Comparison of ENCODE assay signal across 9 cellular contexts in the genomic region with DNA sequence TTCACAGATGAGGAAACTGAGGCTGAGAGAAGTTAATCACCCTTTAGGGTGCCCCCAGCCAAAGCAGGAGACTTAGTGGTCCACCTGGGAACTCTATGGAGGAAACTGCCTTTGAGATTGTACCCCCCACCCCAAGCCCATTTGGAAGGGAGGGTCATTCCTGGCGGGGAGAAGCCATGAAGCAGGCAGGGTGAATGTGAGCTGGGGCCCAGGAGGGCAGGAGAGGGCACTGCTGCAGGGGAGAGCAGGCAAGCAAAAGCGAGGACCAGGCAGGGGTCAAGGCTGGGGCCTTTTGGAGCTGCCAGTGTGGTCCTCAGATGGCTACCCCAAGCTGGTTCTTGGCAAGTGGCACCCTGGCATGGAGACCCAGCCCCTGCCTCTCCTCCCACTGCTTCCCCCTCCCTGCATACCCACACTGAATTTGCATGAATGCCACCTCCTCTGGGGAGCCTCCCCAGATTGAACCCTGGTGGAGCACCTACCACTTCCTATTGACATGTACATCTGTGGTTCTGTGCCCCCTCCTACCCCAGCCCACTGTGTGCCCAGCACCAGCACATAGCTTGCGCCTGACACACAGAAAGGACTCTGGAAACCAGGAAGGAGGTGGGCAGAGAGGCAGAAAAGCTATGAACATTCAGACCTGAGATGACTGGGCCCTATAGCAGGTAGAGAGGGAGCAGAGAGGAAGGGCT. TPM values are rescaled to one million over a fixed set of nuclear protein-coding genes. Genes with fewer than 3 reads are reported as not detected.
DNase-seq lines count a peak whose midpoint lies in the region; ATAC-seq and TF ChIP-seq lines count a peak whose summit lies in the region.
"Had no signal": no experiment of that assay in that cellular context is flagged by ENCODE, and none has a peak within 500 bp of the region (broad histone marks: within the 10 kb centered on the region; RNA-seq: fewer than 3 reads in every experiment).

No MANE protein-coding gene starts in this region.

- intact Hi-C loops in activated CD8-positive, alpha-beta T cell treated with anti-CD3 and anti-CD28 coated beads for 36 hours (cut with micrococcal nuclease): no loop called here
- intact Hi-C loops in stomach (cut with DNase I; ENCODE audit: low total_unique reads): no loop called here

- peak overlapping the region; percentile 78 for H3K4me3 Mint-ChIP-seq in activated CD8-positive, alpha-beta T cell treated with anti-CD3 and anti-CD28 coated beads for 36 hours

- H3K4me3 ChIP-seq in iPS-15b (ENCODE audit: low read depth, low read length) (peak overlapping the region; percentile 37), stomach (peak overlapping the region in 1 of 4 donors; percentile 88)

- WGBS in stomach, 5 donors: 70 to 87% (median 79%) methylated on average over 3 of the region's 3 CpGs

- H3K27ac ChIP-seq in stomach: peak overlapping the region; percentile 15 to 91 (median 83)
- H3K27ac ChIP-seq: 22Rv1 had no signal

- POLR2A ChIA-PET in activated CD8-positive, alpha-beta T cell treated with anti-CD3 and anti-CD28 coated beads for 36 hours (lab: Charles Lee): interaction anchor here (0.6 to 19.2 kb wide), 8 partner anchors 3 to 124 kb away, joined by 3 to 335 read pairs (median 4); a partner anchor contains a TSS

- H3K9ac ChIP-seq in iPS-15b (ENCODE audit: low read depth, low read length): no peak overlapping the region

- no peak for TF ChIP-seq POLR2A in stomach (IDR thresholded peaks at IDR 0.05)

- H3K27me3 Mint-ChIP-seq in activated CD8-positive, alpha-beta T cell treated with anti-CD3 and anti-CD28 coated beads for 36 hours: no peaks in the 10 kb centered on the region

- peaks cover 28% of the 10 kb centered on the region for H3K27me3 ChIP-seq in iPS-15b (ENCODE audit: control insufficient read depth, insufficient read depth, low read length)
- H3K27me3 ChIP-seq in stomach: peaks cover 0 to 45% (median 5%) of the 10 kb centered on the region in 3 donors

- TF ChIP-seq EP300 in stomach (IDR thresholded peaks at IDR 0.05): no peak

- peaks cover 7% of the 10 kb centered on the region for H3K36me3 ChIP-seq in iPS-15b (ENCODE audit: control insufficient read depth, insufficient read depth, low read length)
- H3K36me3 ChIP-seq in stomach: peaks cover 0 to 18% (median 5%) of the 10 kb centered on the region in 4 donors

- no peak for ATAC-seq in activated CD8-positive, alpha-beta T cell treated with anti-CD3 and anti-CD28 coated beads for 36 hours

- CTCF ChIA-PET in activated CD8-positive, alpha-beta T cell treated with anti-CD3 and anti-CD28 coated beads for 36 hours (lab: Charles Lee): interaction anchor here (1.3 to 3.6 kb wide), 3 partner anchors 17 to 122 kb away, joined by 5 to 20 read pairs (median 10); no protein-coding TSS in a partner anchor

- no peak for TF ChIP-seq CTCF in activated CD8-positive, alpha-beta T cell treated with anti-CD3 and anti-CD28 coated beads for 36 hours (IDR thresholded peaks at IDR 0.05)
- TF ChIP-seq CTCF in stomach (IDR thresholded peaks at IDR 0.05): no peak

- H3K27ac Mint-ChIP-seq in activated CD8-positive, alpha-beta T cell treated with anti-CD3 and anti-CD28 coated beads for 36 hours: peak overlapping the region; percentile 97

- peak; percentile 35 for DNase-seq in NK-92 treated with Interleukin-12 subunit alpha and Interleukin-12 subunit beta, amount 100 ng/mL, for 24 hours (lab: John Stamatoyannopoulos, UW)
- DNase-seq in NK-92 (lab: John Stamatoyannopoulos, UW; ENCODE audit: unreplicated experiment): no peak
- peak; percentile 79 for DNase-seq in activated CD8-positive, alpha-beta T cell treated with anti-CD3 and anti-CD28 coated beads for 36 hours
- no peak for DNase-seq in stomach
- no peak for DNase-seq in OCI-M2 (lab: John Stamatoyannopoulos, UW; ENCODE audit: unreplicated experiment)
- DNase-seq in SKM-1 treated with dmso at 0.1 percent for 144 hours (lab: John Stamatoyannopoulos, UW; ENCODE audit: unreplicated experiment): no peak
- no peak for DNase-seq in anterior cingulate cortex (lab: John Stamatoyannopoulos, UW)

- H3K4me1 Mint-ChIP-seq in activated CD8-positive, alpha-beta T cell treated with anti-CD3 and anti-CD28 coated beads for 36 hours (ENCODE audit: low read depth): peaks cover 38% of the 10 kb centered on the region

- H3K4me1 ChIP-seq in iPS-15b (ENCODE audit: control insufficient read depth, insufficient read depth, low read length) (peaks cover 11% of the 10 kb centered on the region), stomach (peaks cover 62 to 100% (median 81%) of the 10 kb centered on the region in 4 donors)

- H3K36me3 Mint-ChIP-seq in activated CD8-positive, alpha-beta T cell treated with anti-CD3 and anti-CD28 coated beads for 36 hours (ENCODE audit: low read depth): peaks cover 48% of the 10 kb centered on the region

- no peaks in the 10 kb centered on the region for H3K9me3 Mint-ChIP-seq in activated CD8-positive, alpha-beta T cell treated with anti-CD3 and anti-CD28 coated beads for 36 hours

- H3K9me3 ChIP-seq in iPS-15b (ENCODE audit: control insufficient read depth, insufficient read depth, low read length) (no peaks in the 10 kb centered on the region), stomach (no peaks in the 10 kb centered on the region)

RNA-seq across cellular contexts. Expression of a gene that starts 1.0 kb away (rescaled TPM):
- 100 to 1,000 TPM; 209 to 213 TPM for total RNA-seq in activated CD8-positive, alpha-beta T cell treated with anti-CD3 and anti-CD28 coated beads for 36 hours
- 100 to 1,000 TPM in 1 of 5 donors, 10 to 100 TPM in 4; 29.9 to 223 (median 46.1) TPM for total RNA-seq in stomach
- polyA plus RNA-seq in stomach: 10 to 100 TPM in 2 of 3 donors, 1 to 10 TPM in 1; 9.2 to 43.5 (median 17.9) TPM

RNA-seq across cellular contexts. Expression of a gene that starts 1.0 kb away (rescaled TPM):
- 100 to 1,000 TPM; 182 to 197 TPM for total RNA-seq in activated CD8-positive, alpha-beta T cell treated with anti-CD3 and anti-CD28 coated beads for 36 hours
- 10 to 100 TPM in 2 of 5 donors, 1 to 10 TPM in 3; 4.1 to 19.8 (median 7.8) TPM for total RNA-seq in stomach
- 1 to 10 TPM; 1.6 to 3.3 (median 2.4) TPM for polyA plus RNA-seq in stomach

RNA-seq across cellular contexts. Expression of a gene that starts 16.7 kb away (rescaled TPM):
- total RNA-seq in activated CD8-positive, alpha-beta T cell treated with anti-CD3 and anti-CD28 coated beads for 36 hours: under 1 TPM in 1 of 2 experiments, not detected in 1; 0.51 TPM
- not detected for total RNA-seq in stomach
- polyA plus RNA-seq in stomach: under 1 TPM in 1 of 3 donors, not detected in 2; 0.08 TPM

RNA-seq across cellular contexts. Expression of a gene that starts 38.8 kb away (rescaled TPM):
- 10 to 100 TPM; 92.6 to 95.1 TPM for total RNA-seq in activated CD8-positive, alpha-beta T cell treated with anti-CD3 and anti-CD28 coated beads for 36 hours
- total RNA-seq in stomach: 100 to 1,000 TPM in 1 of 5 donors, 10 to 100 TPM in 4; 28.6 to 219 (median 44.9) TPM
- 100 to 1,000 TPM in 1 of 3 donors, 10 to 100 TPM in 2; 36.0 to 151 (median 71.7) TPM for polyA plus RNA-seq in stomach

RNA-seq across cellular contexts. Expression of a gene that starts 57.3 kb away (rescaled TPM):
- total RNA-seq in activated CD8-positive, alpha-beta T cell treated with anti-CD3 and anti-CD28 coated beads for 36 hours: 100 to 1,000 TPM; 175 to 179 TPM
- total RNA-seq in stomach: 10 to 100 TPM in 4 of 5 donors, 1 to 10 TPM in 1; 4.5 to 35.6 (median 17.8) TPM
- 10 to 100 TPM in 2 of 3 donors, 1 to 10 TPM in 1; 8.7 to 38.1 (median 17.7) TPM for polyA plus RNA-seq in stomach

Comparison
In these comparisons a context has a peak if more than half of its experiments do, and no peak if none do; other contexts are left out.
1. DNase-seq: peak in NK-92 treated with Interleukin-12 subunit alpha and Interleukin-12 subunit beta, amount 100 ng/mL, for 24 hours (single experiment) and activated CD8-positive, alpha-beta T cell treated with anti-CD3 and anti-CD28 coated beads for 36 hours (single experiment); none in NK-92 (single experiment), stomach (single experiment), OCI-M2 (single experiment), SKM-1 treated with dmso at 0.1 percent for 144 hours (single experiment) and anterior cingulate cortex (0 of 58).
2. RNA of a gene that starts 1.0 kb away (total RNA-seq): 182 to 197 TPM in activated CD8-positive, alpha-beta T cell treated with anti-CD3 and anti-CD28 coated beads for 36 hours; 4.1 to 19.8 TPM in stomach; every median in the first group is over 4 times any median in the second.